1 cellular context compared by ENCODE assay signal in the genomic region with DNA sequence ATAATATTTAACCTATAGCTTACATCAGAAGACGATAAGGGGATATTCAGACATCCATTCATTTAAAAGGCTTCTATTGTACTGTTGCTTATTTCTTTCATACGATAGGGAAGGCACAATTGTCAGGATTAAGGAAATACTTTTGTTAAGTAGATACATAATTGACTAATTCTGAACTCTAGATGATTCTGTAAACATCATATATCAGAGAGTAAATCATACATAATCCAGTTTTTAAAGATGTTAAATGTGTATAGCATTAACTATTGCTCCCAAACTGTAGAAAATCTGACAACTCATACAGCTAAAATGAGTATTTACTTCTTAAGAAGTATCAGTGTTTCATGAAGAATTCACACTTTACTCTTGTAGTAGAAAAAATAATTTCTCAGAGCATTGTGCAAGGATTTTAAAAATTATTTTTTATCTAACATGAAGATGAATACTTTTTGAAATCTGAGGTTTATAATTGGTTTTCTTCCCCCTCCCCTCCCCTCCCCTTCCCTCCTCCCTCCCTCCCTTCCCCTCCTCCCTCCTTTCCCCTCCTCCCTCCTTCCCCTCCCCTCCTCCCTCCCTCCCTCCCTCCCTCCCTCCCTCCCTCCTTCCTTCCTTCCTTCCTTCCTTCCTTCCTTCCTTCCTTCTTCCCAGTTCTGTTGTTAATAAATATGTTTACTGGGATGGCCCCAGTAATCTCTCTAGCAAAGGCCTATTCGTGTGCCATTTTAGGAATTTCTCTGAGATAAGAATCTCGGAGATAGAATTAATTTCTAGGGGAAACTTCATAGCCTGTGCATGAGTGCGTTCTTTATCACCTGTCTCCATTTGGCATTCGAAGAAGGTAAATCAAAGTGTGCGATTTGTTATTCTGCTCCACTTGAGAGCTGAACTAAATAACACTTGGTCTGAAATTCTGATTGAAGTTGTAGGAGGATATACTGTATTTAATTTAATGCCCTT.
A peak's percentile ranks its signal among the peaks of the same experiment; 100 is the strongest.
TF ChIP-seq lines count a peak whose summit lies in the region.

No MANE protein-coding gene starts in this region.

TF ChIP-seq in K562, 482 proteins besides CTCF, POLR2A, EP300 and RAD21 (continued from another document):
- TF ChIP-seq, protein P1, sequence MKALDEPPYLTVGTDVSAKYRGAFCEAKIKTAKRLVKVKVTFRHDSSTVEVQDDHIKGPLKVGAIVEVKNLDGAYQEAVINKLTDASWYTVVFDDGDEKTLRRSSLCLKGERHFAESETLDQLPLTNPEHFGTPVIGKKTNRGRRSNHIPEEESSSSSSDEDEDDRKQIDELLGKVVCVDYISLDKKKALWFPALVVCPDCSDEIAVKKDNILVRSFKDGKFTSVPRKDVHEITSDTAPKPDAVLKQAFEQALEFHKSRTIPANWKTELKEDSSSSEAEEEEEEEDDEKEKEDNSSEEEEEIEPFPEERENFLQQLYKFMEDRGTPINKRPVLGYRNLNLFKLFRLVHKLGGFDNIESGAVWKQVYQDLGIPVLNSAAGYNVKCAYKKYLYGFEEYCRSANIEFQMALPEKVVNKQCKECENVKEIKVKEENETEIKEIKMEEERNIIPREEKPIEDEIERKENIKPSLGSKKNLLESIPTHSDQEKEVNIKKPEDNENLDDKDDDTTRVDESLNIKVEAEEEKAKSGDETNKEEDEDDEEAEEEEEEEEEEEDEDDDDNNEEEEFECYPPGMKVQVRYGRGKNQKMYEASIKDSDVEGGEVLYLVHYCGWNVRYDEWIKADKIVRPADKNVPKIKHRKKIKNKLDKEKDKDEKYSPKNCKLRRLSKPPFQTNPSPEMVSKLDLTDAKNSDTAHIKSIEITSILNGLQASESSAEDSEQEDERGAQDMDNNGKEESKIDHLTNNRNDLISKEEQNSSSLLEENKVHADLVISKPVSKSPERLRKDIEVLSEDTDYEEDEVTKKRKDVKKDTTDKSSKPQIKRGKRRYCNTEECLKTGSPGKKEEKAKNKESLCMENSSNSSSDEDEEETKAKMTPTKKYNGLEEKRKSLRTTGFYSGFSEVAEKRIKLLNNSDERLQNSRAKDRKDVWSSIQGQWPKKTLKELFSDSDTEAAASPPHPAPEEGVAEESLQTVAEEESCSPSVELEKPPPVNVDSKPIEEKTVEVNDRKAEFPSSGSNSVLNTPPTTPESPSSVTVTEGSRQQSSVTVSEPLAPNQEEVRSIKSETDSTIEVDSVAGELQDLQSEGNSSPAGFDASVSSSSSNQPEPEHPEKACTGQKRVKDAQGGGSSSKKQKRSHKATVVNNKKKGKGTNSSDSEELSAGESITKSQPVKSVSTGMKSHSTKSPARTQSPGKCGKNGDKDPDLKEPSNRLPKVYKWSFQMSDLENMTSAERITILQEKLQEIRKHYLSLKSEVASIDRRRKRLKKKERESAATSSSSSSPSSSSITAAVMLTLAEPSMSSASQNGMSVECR (CRISPR knock-in tag; IDR thresholded peaks at IDR 0.05) = no peak
- TF ChIP-seq ESRRB (CRISPR knock-in tag; IDR thresholded peaks at IDR 0.05; ENCODE audit: borderline replicate concordance) (no peak), HNRNPK (IDR thresholded peaks at IDR 0.05; ENCODE audit: low read depth, low read length, poor library complexity, severe bottlenecking) (peak; percentile 70), PCBP1 (IDR thresholded peaks at IDR 0.05; ENCODE audit: low read depth, low read length, poor library complexity, severe bottlenecking) (peak; percentile 51), LEF1 (IDR thresholded peaks at IDR 0.05) (no peak), RUNX1 (IDR thresholded peaks at IDR 0.05; ENCODE audit: low read depth) (no peak), SNRNP70 (optimal IDR thresholded peaks at IDR 0.05; ENCODE audit: low read depth, low read length) (no peak), ASH1L (IDR thresholded peaks at IDR 0.05; ENCODE audit: borderline replicate concordance, low read depth, partially characterized antibody) (no peak), SMAD2 (IDR thresholded peaks at IDR 0.05; ENCODE audit: low read depth, low read length) (no peak)
- TF ChIP-seq, protein P2, sequence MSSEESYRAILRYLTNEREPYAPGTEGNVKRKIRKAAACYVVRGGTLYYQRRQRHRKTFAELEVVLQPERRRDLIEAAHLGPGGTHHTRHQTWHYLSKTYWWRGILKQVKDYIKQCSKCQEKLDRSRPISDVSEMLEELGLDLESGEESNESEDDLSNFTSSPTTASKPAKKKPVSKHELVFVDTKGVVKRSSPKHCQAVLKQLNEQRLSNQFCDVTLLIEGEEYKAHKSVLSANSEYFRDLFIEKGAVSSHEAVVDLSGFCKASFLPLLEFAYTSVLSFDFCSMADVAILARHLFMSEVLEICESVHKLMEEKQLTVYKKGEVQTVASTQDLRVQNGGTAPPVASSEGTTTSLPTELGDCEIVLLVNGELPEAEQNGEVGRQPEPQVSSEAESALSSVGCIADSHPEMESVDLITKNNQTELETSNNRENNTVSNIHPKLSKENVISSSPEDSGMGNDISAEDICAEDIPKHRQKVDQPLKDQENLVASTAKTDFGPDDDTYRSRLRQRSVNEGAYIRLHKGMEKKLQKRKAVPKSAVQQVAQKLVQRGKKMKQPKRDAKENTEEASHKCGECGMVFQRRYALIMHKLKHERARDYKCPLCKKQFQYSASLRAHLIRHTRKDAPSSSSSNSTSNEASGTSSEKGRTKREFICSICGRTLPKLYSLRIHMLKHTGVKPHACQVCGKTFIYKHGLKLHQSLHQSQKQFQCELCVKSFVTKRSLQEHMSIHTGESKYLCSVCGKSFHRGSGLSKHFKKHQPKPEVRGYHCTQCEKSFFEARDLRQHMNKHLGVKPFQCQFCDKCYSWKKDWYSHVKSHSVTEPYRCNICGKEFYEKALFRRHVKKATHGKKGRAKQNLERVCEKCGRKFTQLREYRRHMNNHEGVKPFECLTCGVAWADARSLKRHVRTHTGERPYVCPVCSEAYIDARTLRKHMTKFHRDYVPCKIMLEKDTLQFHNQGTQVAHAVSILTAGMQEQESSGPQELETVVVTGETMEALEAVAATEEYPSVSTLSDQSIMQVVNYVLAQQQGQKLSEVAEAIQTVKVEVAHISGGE (CRISPR knock-in tag; IDR thresholded peaks at IDR 0.05) = no peak
- TF ChIP-seq, protein P3, sequence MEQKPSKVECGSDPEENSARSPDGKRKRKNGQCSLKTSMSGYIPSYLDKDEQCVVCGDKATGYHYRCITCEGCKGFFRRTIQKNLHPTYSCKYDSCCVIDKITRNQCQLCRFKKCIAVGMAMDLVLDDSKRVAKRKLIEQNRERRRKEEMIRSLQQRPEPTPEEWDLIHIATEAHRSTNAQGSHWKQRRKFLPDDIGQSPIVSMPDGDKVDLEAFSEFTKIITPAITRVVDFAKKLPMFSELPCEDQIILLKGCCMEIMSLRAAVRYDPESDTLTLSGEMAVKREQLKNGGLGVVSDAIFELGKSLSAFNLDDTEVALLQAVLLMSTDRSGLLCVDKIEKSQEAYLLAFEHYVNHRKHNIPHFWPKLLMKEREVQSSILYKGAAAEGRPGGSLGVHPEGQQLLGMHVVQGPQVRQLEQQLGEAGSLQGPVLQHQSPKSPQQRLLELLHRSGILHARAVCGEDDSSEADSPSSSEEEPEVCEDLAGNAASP (IDR thresholded peaks at IDR 0.05) = no peak
